Comparison of ENCODE assay signal across 1 cellular context in the genomic region with DNA sequence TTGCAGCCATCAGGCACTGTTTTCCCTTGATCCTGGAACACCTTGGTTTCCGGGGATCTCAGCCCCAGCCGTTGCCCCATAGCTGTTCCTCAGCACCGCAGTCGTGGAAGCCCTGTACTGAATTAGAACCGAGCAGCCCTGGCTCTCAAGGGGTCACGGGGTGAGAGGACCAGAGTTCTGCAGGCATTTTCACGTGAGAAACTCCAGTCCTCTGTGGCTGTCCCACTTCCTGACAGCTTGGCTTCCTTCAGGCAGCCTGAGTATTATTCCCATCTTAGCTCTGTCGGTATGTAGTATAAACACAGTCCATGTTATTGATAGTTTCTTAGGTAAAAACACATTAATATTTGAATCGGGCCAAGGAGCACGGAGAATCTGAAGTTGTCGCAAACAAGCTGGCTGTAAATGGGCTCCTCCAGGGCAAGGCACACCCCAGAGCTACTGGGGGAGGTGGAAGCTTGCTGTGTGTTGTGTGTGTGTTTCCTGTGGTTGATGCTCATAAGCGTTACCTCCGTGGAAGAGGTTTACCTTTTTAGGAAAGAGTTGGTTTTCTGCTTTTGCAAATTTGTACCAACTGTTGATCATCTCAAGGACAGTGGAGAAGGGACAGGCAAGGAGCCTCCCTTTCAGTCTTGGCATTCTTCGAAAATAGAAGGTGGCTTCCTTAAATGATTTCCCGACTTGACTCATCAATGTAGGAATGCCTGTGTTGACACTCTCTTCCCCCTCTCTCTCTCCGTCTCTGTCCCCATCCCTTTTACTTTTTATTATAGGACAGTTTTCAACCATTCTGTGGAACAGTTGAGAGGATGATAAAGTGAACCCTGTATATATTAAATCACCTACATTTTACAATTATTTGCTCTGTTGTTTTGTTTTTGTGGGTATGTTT.
TF ChIP-seq lines count a peak whose summit lies in the region.

No MANE protein-coding gene starts in this region.

TF ChIP-seq in HepG2, 621 proteins besides CTCF, POLR2A, EP300 and RAD21 (continued from another document):
- TF ChIP-seq, protein P1, sequence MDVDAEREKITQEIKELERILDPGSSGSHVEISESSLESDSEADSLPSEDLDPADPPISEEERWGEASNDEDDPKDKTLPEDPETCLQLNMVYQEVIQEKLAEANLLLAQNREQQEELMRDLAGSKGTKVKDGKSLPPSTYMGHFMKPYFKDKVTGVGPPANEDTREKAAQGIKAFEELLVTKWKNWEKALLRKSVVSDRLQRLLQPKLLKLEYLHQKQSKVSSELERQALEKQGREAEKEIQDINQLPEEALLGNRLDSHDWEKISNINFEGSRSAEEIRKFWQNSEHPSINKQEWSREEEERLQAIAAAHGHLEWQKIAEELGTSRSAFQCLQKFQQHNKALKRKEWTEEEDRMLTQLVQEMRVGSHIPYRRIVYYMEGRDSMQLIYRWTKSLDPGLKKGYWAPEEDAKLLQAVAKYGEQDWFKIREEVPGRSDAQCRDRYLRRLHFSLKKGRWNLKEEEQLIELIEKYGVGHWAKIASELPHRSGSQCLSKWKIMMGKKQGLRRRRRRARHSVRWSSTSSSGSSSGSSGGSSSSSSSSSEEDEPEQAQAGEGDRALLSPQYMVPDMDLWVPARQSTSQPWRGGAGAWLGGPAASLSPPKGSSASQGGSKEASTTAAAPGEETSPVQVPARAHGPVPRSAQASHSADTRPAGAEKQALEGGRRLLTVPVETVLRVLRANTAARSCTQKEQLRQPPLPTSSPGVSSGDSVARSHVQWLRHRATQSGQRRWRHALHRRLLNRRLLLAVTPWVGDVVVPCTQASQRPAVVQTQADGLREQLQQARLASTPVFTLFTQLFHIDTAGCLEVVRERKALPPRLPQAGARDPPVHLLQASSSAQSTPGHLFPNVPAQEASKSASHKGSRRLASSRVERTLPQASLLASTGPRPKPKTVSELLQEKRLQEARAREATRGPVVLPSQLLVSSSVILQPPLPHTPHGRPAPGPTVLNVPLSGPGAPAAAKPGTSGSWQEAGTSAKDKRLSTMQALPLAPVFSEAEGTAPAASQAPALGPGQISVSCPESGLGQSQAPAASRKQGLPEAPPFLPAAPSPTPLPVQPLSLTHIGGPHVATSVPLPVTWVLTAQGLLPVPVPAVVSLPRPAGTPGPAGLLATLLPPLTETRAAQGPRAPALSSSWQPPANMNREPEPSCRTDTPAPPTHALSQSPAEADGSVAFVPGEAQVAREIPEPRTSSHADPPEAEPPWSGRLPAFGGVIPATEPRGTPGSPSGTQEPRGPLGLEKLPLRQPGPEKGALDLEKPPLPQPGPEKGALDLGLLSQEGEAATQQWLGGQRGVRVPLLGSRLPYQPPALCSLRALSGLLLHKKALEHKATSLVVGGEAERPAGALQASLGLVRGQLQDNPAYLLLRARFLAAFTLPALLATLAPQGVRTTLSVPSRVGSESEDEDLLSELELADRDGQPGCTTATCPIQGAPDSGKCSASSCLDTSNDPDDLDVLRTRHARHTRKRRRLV (CRISPR knock-in tag; IDR thresholded peaks at IDR 0.05), result no peak
- TF ChIP-seq EED (CRISPR knock-in tag; IDR thresholded peaks at IDR 0.05) (no peak), PITX1 (CRISPR knock-in tag; IDR thresholded peaks at IDR 0.05) (no peak), ZNF619 (CRISPR knock-in tag; IDR thresholded peaks at IDR 0.05) (no peak), EEA1 (CRISPR knock-in tag; IDR thresholded peaks at IDR 0.05; ENCODE audit: borderline replicate concordance) (no peak), ZNF564 (CRISPR knock-in tag; IDR thresholded peaks at IDR 0.05) (no peak), TARDBP (CRISPR knock-in tag; IDR thresholded peaks at IDR 0.05) (no peak), GATA4 (IDR thresholded peaks at IDR 0.05; ENCODE audit: borderline replicate concordance, low read depth) (no peak), CREM (IDR thresholded peaks at IDR 0.05) (no peak), CREM (CRISPR knock-in tag; IDR thresholded peaks at IDR 0.05) (no peak)
- TF ChIP-seq, protein P2, sequence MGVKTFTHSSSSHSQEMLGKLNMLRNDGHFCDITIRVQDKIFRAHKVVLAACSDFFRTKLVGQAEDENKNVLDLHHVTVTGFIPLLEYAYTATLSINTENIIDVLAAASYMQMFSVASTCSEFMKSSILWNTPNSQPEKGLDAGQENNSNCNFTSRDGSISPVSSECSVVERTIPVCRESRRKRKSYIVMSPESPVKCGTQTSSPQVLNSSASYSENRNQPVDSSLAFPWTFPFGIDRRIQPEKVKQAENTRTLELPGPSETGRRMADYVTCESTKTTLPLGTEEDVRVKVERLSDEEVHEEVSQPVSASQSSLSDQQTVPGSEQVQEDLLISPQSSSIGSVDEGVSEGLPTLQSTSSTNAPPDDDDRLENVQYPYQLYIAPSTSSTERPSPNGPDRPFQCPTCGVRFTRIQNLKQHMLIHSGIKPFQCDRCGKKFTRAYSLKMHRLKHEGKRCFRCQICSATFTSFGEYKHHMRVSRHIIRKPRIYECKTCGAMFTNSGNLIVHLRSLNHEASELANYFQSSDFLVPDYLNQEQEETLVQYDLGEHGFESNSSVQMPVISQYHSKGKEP (CRISPR knock-in tag; IDR thresholded peaks at IDR 0.05), result no peak
- TF ChIP-seq, protein P3, sequence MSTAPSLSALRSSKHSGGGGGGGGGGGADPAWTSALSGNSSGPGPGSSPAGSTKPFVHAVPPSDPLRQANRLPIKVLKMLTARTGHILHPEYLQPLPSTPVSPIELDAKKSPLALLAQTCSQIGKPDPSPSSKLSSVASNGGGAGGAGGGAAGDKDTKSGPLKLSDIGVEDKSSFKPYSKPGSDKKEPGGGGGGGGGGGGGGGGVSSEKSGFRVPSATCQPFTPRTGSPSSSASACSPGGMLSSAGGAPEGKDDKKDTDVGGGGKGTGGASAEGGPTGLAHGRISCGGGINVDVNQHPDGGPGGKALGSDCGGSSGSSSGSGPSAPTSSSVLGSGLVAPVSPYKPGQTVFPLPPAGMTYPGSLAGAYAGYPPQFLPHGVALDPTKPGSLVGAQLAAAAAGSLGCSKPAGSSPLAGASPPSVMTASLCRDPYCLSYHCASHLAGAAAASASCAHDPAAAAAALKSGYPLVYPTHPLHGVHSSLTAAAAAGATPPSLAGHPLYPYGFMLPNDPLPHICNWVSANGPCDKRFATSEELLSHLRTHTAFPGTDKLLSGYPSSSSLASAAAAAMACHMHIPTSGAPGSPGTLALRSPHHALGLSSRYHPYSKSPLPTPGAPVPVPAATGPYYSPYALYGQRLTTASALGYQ (CRISPR knock-in tag; IDR thresholded peaks at IDR 0.05), result no peak
